25 cellular contexts compared by ENCODE assay signal in genomic region chr21:41438425-41439113, GRCh38.
"Had no signal": no experiment of that assay in that cellular context is flagged by ENCODE, and none has a peak within 500 bp of the region (broad histone marks: within the 10 kb centered on the region; RNA-seq: fewer than 3 reads in every experiment).

No MANE protein-coding gene starts in this region.

- DNase-seq: activated CD4-positive, alpha-beta T cell treated with anti-CD3 and anti-CD28 coated beads for 36 hours; activated naive CD4-positive, alpha-beta T cell; activated T-cell treated with anti-CD3 and anti-CD28 coated beads for 4 hours; dorsolateral prefrontal cortex; effector memory CD8-positive, alpha-beta T cell; glutamatergic neuron; immature natural killer cell; naive thymus-derived CD4-positive, alpha-beta T cell; occipital lobe; sigmoid colon; stimulated activated CD4-positive, alpha-beta T cell treated with anti-CD3 and anti-CD28 coated beads, Interleukin-15, amount 100 ng/mL, for 24 hours; T1000; trophoblast cell; uterus had no signal

- H3K4me3 Mint-ChIP-seq: activated CD4-positive, alpha-beta T cell treated with anti-CD3 and anti-CD28 coated beads for 36 hours; central memory CD8-positive, alpha-beta T cell; effector memory CD8-positive, alpha-beta T cell; immature natural killer cell; naive thymus-derived CD4-positive, alpha-beta T cell; neural crest cell; stimulated activated memory B cell treated with anti-CD40 and anti-IgM and Interleukin-4, amounts not matched to agents 10 μg/mL and 1 μg/mL and 100 μg/mL, for 72 hours; WTC11 had no signal

- FAIRE-seq: colon, endothelial cell of umbilical vein, frontal cortex had no signal

- H3K27me3 Mint-ChIP-seq: activated CD4-positive, alpha-beta T cell treated with anti-CD3 and anti-CD28 coated beads for 36 hours; central memory CD8-positive, alpha-beta T cell; effector memory CD8-positive, alpha-beta T cell; naive thymus-derived CD4-positive, alpha-beta T cell; stimulated activated memory B cell treated with anti-CD40 and anti-IgM and Interleukin-4, amounts not matched to agents 10 μg/mL and 1 μg/mL and 100 μg/mL, for 72 hours had no signal

- H3K27ac ChIP-seq: breast epithelium, dorsolateral prefrontal cortex, hepatocyte, sigmoid colon, uterus had no signal

- H3K4me1 Mint-ChIP-seq: immature natural killer cell; neural crest cell; stimulated activated memory B cell treated with anti-CD40 and anti-IgM and Interleukin-4, amounts not matched to agents 10 μg/mL and 1 μg/mL and 100 μg/mL, for 72 hours had no signal

- H3K27ac Mint-ChIP-seq: effector memory CD8-positive, alpha-beta T cell; immature natural killer cell; stimulated activated memory B cell treated with anti-CD40 and anti-IgM and Interleukin-4, amounts not matched to agents 10 μg/mL and 1 μg/mL and 100 μg/mL, for 72 hours; WTC11 had no signal

- H3K4me3 ChIP-seq: breast epithelium, dorsolateral prefrontal cortex, hepatocyte, lung, sigmoid colon, smooth muscle cell, uterus had no signal

- H3K9me3 Mint-ChIP-seq: central memory CD8-positive, alpha-beta T cell; effector memory CD8-positive, alpha-beta T cell had no signal
